8 cellular contexts compared by ENCODE assay signal in genomic region chr4:147683717-147684700, GRCh38. TPM values are rescaled to one million over a fixed set of nuclear protein-coding genes. Genes with fewer than 3 reads are reported as not detected.
A peak's percentile ranks its signal among the peaks of the same experiment; 100 is the strongest.
DNase-seq lines count a peak whose midpoint lies in the region; ATAC-seq and TF ChIP-seq lines count a peak whose summit lies in the region.

TSS of gene PRMT9 (minus strand) at chr4:147684163. CDS start at chr4:147683987, 176 bp downstream.

- WGBS in ovary, 3 donors: 0 to 1% (median 1%) methylated on average over 69 of the region's 69 CpGs
- 0 to 2% methylated on average over 48 to 56 of the region's 69 CpGs for WGBS in thyroid gland, 2 donors

- H3K4me1 ChIP-seq in ovary (ENCODE audit: insufficient read depth) (no peaks in the 10 kb centered on the region), thyroid gland (peaks cover 8 to 14% of the 10 kb centered on the region in 2 donors)

- TF ChIP-seq POLR2A in ovary (IDR thresholded peaks at IDR 0.05) (peak; percentile 87), thyroid gland (IDR thresholded peaks at IDR 0.05) (peak; percentile 73 to 97)

- no peaks in the 10 kb centered on the region for H3K27me3 Mint-ChIP-seq in HFFc6 (ENCODE audit: insufficient read depth)
- peaks cover 5% of the 10 kb centered on the region for H3K27me3 Mint-ChIP-seq in activated naive CD8-positive, alpha-beta T cell treated with anti-CD3 and anti-CD28 coated beads, Interleukin-2, amount 10 ng/mL, durations not matched to agents 7 days and 5 days

- H3K27me3 ChIP-seq in ovary (no peaks in the 10 kb centered on the region), thyroid gland (no peaks in the 10 kb centered on the region)

- H3K4me3 Mint-ChIP-seq in HFFc6: peak within 1 kb of the TSS; percentile 98
- peak within 1 kb of the TSS; percentile 99 for H3K4me3 Mint-ChIP-seq in activated naive CD8-positive, alpha-beta T cell treated with anti-CD3 and anti-CD28 coated beads, Interleukin-2, amount 10 ng/mL, durations not matched to agents 7 days and 5 days

- intact Hi-C loops in Right ventricle myocardium inferior (cut with DNase I): no loop called here
- intact Hi-C loops in ovary (cut with DNase I): no loop called here
- intact Hi-C loops in thyroid gland (cut with DNase I): no loop called here

- H3K36me3 Mint-ChIP-seq in HFFc6 (ENCODE audit: low read depth): peaks cover 6% of the 10 kb centered on the region; the same call in 1 of the 2 replicates
- H3K36me3 Mint-ChIP-seq in activated naive CD8-positive, alpha-beta T cell treated with anti-CD3 and anti-CD28 coated beads, Interleukin-2, amount 10 ng/mL, durations not matched to agents 7 days and 5 days: peaks cover 12% of the 10 kb centered on the region

- TF ChIP-seq CTCF in GM10266 (IDR thresholded peaks at IDR 0.05; ENCODE audit: control insufficient read depth, insufficient read depth, low read depth, missing control alignments) (no peak), HFFc6 (IDR thresholded peaks at IDR 0.05) (no peak), ovary (IDR thresholded peaks at IDR 0.05) (no peak), thyroid gland (IDR thresholded peaks at IDR 0.05) (no peak)

- ATAC-seq in activated naive CD8-positive, alpha-beta T cell treated with anti-CD3 and anti-CD28 coated beads, Interleukin-2, amount 10 ng/mL, durations not matched to agents 7 days and 5 days (ENCODE audit: low read depth): peak; percentile 96
- ATAC-seq in Right ventricle myocardium inferior: peak; percentile 99

- H3K4me3 ChIP-seq in ovary: peak within 1 kb of the TSS; percentile 96
- peak within 1 kb of the TSS; percentile 13 to 76 (median 65) for H3K4me3 ChIP-seq in thyroid gland (replicated peaks in 1 of 3)

- peak; percentile 19 for TF ChIP-seq EP300 in ovary (IDR thresholded peaks at IDR 0.05)

- H3K4me1 Mint-ChIP-seq in HFFc6 (ENCODE audit: low read depth): peaks cover 31% of the 10 kb centered on the region
- H3K4me1 Mint-ChIP-seq in activated naive CD8-positive, alpha-beta T cell treated with anti-CD3 and anti-CD28 coated beads, Interleukin-2, amount 10 ng/mL, durations not matched to agents 7 days and 5 days: peaks cover 29% of the 10 kb centered on the region

- no peaks in the 10 kb centered on the region for H3K9me3 Mint-ChIP-seq in HFFc6
- H3K9me3 Mint-ChIP-seq in activated naive CD8-positive, alpha-beta T cell treated with anti-CD3 and anti-CD28 coated beads, Interleukin-2, amount 10 ng/mL, durations not matched to agents 7 days and 5 days: no peaks in the 10 kb centered on the region

- POLR2A ChIA-PET in activated naive CD8-positive, alpha-beta T cell treated with anti-CD3 and anti-CD28 coated beads, Interleukin-2, amount 10 ng/mL, durations not matched to agents 7 days and 5 days (lab: Charles Lee): interaction anchor here (0.5 to 2.8 kb wide), 17 partner anchors 10 to 758 kb away, joined by 3 to 53 read pairs (median 3); partner anchors contain the start of genes ARHGAP10, NR3C2 and TMEM184C

- H3K27ac ChIP-seq in ovary (peak within 1 kb of the TSS; percentile 43 to 83), thyroid gland (peak within 1 kb of the TSS; percentile 93 to 94 (median 94))

- H3K36me3 ChIP-seq in ovary (no peaks in the 10 kb centered on the region), thyroid gland (no peaks in the 10 kb centered on the region)

- DNase-seq in GM10266 (ENCODE audit: extremely low spot score) (peak; percentile 92), HFFc6 (peak; percentile 86), NAMALWA (ENCODE audit: low spot score) (peak; percentile 88), SKM-1 treated with dmso at 0.1 percent for 144 hours (lab: John Stamatoyannopoulos, UW; ENCODE audit: unreplicated experiment) (peak; percentile 73), Right ventricle myocardium inferior (ENCODE audit: missing footprints) (peak; percentile 96), ovary (peak; percentile 91 to 97 (median 95)), thyroid gland (peak; percentile 87 to 89)
- peak; percentile 91 for DNase-seq in activated naive CD8-positive, alpha-beta T cell treated with anti-CD3 and anti-CD28 coated beads, Interleukin-2, amount 10 ng/mL, durations not matched to agents 7 days and 5 days

- no peaks in the 10 kb centered on the region for H3K9me3 ChIP-seq in ovary
- no peaks in the 10 kb centered on the region for H3K9me3 ChIP-seq in thyroid gland

- H3K27ac Mint-ChIP-seq in HFFc6: peak within 1 kb of the TSS; percentile 93
- peak within 1 kb of the TSS; percentile 98 for H3K27ac Mint-ChIP-seq in activated naive CD8-positive, alpha-beta T cell treated with anti-CD3 and anti-CD28 coated beads, Interleukin-2, amount 10 ng/mL, durations not matched to agents 7 days and 5 days

RNA-seq across cellular contexts. Expression of gene PRMT9, which starts in this region (rescaled TPM):
- total RNA-seq in HFFc6 (2021; fragmentation: NEBNext Ultra II Directional; extraction: Animal tissue kit (Norgen Biotek cat#: 25700)): 1 to 10 TPM; 6.5 to 8.5 (median 7.3) TPM
- 10 to 100 TPM; 12.0 to 12.5 TPM for total RNA-seq in activated naive CD8-positive, alpha-beta T cell treated with anti-CD3 and anti-CD28 coated beads, Interleukin-2, amount 10 ng/mL, durations not matched to agents 7 days and 5 days
- 4.2 TPM for total RNA-seq in Right ventricle myocardium inferior
- total RNA-seq in ovary: 10 to 100 TPM; 10.9 to 29.2 (median 21.8) TPM
- polyA plus RNA-seq in ovary: 1 to 10 TPM; 6.8 to 7.1 TPM
- 10 to 100 TPM; 22.9 to 28.3 (median 26.2) TPM for total RNA-seq in thyroid gland

Comparison
In these comparisons a context has a peak if more than half of its experiments do, and no peak if none do; other contexts are left out.
1. Peak in every context shown above with its lines: DNase-seq, ATAC-seq, H3K4me3 ChIP-seq and H3K27ac ChIP-seq.